Comparison of ENCODE assay signal across 1 cellular context in the genomic region with DNA sequence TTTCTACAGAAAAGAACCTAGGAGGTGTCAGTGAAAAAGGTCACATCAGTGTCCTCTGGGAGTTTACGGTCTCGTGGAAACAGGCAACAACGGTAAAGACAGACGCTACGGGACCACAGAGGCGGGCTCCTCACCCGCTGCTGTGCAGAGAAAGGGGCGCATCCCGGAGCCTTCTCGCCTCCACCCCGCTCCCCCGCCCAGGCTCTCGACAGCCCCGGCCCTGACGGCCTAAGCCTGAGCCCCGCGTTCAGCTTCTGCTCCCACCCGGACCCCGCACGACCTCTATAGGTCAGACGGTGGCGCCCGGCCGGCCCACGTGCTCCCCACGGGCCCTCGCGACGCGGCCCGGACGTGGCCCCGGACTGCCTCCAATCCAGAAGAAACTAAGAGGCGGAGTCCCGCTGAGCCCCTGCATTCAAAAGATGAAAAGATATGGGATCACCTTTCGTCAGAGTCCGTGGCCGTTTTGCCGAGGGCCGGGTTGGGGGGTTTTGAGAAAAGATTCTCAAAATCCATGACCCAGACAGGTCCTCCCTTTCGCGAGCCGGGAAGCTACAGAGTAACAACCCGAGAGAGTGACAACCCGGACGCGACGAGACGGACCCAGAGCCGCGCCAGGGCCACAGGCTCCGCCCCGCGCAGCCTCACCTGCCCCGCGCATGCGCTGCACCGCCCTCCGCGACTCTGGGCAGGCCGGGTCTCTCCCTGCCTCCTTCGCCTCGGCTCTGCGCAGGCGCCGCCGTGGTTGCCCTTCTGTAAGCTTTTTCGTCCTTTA.
TF ChIP-seq lines count a peak whose summit lies in the region.

A gene (minus strand): TSS at position 577 of the 775 bp plus-strand sequence. CDS start 61 bp downstream, at position 516.

TF ChIP-seq in HepG2, 621 proteins besides CTCF, POLR2A, EP300 and RAD21 (continued from another document and continues in another):
- TF ChIP-seq GLI4 (CRISPR knock-in tag; IDR thresholded peaks at IDR 0.05; ENCODE audit: borderline replicate concordance), result peak; percentile 77; the same call in 1 of the 2 replicates
- peak; percentile 82 for TF ChIP-seq ZBTB3 (CRISPR knock-in tag; IDR thresholded peaks at IDR 0.05; ENCODE audit: borderline replicate concordance, low read depth)
- 0 out of 2 replicates have a peak, but pooled peaks have one; percentile 48 for TF ChIP-seq TP53 (CRISPR knock-in tag; conservative IDR thresholded peaks at IDR 0.05)
- no peak for TF ChIP-seq ZFP36 (IDR thresholded peaks at IDR 0.05; ENCODE audit: borderline replicate concordance, low read depth, low read length, partially characterized antibody)
- no peak for TF ChIP-seq SIN3B (IDR thresholded peaks at IDR 0.05; ENCODE audit: low read length)
- peak; percentile 96; the same call in 1 of the 2 replicates for TF ChIP-seq ZSCAN20 (CRISPR knock-in tag; IDR thresholded peaks at IDR 0.05; ENCODE audit: borderline replicate concordance)
- TF ChIP-seq KMT2B (CRISPR knock-in tag; IDR thresholded peaks at IDR 0.05), result peak; percentile 79
- TF ChIP-seq, protein P1, sequence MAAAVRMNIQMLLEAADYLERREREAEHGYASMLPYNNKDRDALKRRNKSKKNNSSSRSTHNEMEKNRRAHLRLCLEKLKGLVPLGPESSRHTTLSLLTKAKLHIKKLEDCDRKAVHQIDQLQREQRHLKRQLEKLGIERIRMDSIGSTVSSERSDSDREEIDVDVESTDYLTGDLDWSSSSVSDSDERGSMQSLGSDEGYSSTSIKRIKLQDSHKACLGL (CRISPR knock-in tag; IDR thresholded peaks at IDR 0.05), result peak; percentile 98
- no peak for TF ChIP-seq RCOR2 (CRISPR knock-in tag; IDR thresholded peaks at IDR 0.05)
- TF ChIP-seq, protein P2, sequence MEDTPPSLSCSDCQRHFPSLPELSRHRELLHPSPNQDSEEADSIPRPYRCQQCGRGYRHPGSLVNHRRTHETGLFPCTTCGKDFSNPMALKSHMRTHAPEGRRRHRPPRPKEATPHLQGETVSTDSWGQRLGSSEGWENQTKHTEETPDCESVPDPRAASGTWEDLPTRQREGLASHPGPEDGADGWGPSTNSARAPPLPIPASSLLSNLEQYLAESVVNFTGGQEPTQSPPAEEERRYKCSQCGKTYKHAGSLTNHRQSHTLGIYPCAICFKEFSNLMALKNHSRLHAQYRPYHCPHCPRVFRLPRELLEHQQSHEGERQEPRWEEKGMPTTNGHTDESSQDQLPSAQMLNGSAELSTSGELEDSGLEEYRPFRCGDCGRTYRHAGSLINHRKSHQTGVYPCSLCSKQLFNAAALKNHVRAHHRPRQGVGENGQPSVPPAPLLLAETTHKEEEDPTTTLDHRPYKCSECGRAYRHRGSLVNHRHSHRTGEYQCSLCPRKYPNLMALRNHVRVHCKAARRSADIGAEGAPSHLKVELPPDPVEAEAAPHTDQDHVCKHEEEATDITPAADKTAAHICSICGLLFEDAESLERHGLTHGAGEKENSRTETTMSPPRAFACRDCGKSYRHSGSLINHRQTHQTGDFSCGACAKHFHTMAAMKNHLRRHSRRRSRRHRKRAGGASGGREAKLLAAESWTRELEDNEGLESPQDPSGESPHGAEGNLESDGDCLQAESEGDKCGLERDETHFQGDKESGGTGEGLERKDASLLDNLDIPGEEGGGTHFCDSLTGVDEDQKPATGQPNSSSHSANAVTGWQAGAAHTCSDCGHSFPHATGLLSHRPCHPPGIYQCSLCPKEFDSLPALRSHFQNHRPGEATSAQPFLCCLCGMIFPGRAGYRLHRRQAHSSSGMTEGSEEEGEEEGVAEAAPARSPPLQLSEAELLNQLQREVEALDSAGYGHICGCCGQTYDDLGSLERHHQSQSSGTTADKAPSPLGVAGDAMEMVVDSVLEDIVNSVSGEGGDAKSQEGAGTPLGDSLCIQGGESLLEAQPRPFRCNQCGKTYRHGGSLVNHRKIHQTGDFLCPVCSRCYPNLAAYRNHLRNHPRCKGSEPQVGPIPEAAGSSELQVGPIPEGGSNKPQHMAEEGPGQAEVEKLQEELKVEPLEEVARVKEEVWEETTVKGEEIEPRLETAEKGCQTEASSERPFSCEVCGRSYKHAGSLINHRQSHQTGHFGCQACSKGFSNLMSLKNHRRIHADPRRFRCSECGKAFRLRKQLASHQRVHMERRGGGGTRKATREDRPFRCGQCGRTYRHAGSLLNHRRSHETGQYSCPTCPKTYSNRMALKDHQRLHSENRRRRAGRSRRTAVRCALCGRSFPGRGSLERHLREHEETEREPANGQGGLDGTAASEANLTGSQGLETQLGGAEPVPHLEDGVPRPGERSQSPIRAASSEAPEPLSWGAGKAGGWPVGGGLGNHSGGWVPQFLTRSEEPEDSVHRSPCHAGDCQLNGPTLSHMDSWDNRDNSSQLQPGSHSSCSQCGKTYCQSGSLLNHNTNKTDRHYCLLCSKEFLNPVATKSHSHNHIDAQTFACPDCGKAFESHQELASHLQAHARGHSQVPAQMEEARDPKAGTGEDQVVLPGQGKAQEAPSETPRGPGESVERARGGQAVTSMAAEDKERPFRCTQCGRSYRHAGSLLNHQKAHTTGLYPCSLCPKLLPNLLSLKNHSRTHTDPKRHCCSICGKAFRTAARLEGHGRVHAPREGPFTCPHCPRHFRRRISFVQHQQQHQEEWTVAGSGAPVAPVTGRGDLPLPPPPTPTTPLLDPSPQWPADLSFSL (CRISPR knock-in tag; IDR thresholded peaks at IDR 0.05), result no peak
- peak; percentile 85 for TF ChIP-seq ZNF746 (CRISPR knock-in tag; IDR thresholded peaks at IDR 0.05)
- TF ChIP-seq ZNF891 (CRISPR knock-in tag; IDR thresholded peaks at IDR 0.05), result peak; percentile 84; the same call in 1 of the 2 replicates
- TF ChIP-seq, protein P3, sequence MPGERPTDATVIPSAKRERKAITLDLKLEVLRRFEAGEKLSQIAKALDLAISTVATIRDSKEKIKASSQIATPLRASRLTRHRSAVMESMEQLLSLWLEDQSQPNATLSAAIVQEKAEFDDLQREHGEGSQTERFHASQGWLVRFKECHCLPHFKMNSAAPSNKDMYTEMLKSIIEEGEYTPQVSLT (CRISPR knock-in tag; IDR thresholded peaks at IDR 0.05; ENCODE audit: borderline replicate concordance, low read depth), result no peak
- peak; percentile 67; the same call in 1 of the 2 replicates for TF ChIP-seq ERF (CRISPR knock-in tag; IDR thresholded peaks at IDR 0.05)
- TF ChIP-seq ONECUT2 (CRISPR knock-in tag; IDR thresholded peaks at IDR 0.05), result 0 out of 2 replicates have a peak, but pooled peaks have one; percentile 42
- TF ChIP-seq ZMYM4 (CRISPR knock-in tag; IDR thresholded peaks at IDR 0.05), result peak; percentile 72; the same call in 1 of the 2 replicates
- TF ChIP-seq, protein P4, sequence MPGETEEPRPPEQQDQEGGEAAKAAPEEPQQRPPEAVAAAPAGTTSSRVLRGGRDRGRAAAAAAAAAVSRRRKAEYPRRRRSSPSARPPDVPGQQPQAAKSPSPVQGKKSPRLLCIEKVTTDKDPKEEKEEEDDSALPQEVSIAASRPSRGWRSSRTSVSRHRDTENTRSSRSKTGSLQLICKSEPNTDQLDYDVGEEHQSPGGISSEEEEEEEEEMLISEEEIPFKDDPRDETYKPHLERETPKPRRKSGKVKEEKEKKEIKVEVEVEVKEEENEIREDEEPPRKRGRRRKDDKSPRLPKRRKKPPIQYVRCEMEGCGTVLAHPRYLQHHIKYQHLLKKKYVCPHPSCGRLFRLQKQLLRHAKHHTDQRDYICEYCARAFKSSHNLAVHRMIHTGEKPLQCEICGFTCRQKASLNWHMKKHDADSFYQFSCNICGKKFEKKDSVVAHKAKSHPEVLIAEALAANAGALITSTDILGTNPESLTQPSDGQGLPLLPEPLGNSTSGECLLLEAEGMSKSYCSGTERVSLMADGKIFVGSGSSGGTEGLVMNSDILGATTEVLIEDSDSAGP (CRISPR knock-in tag; IDR thresholded peaks at IDR 0.05; ENCODE audit: borderline replicate concordance), result peak; percentile 92
- TF ChIP-seq, protein P5, sequence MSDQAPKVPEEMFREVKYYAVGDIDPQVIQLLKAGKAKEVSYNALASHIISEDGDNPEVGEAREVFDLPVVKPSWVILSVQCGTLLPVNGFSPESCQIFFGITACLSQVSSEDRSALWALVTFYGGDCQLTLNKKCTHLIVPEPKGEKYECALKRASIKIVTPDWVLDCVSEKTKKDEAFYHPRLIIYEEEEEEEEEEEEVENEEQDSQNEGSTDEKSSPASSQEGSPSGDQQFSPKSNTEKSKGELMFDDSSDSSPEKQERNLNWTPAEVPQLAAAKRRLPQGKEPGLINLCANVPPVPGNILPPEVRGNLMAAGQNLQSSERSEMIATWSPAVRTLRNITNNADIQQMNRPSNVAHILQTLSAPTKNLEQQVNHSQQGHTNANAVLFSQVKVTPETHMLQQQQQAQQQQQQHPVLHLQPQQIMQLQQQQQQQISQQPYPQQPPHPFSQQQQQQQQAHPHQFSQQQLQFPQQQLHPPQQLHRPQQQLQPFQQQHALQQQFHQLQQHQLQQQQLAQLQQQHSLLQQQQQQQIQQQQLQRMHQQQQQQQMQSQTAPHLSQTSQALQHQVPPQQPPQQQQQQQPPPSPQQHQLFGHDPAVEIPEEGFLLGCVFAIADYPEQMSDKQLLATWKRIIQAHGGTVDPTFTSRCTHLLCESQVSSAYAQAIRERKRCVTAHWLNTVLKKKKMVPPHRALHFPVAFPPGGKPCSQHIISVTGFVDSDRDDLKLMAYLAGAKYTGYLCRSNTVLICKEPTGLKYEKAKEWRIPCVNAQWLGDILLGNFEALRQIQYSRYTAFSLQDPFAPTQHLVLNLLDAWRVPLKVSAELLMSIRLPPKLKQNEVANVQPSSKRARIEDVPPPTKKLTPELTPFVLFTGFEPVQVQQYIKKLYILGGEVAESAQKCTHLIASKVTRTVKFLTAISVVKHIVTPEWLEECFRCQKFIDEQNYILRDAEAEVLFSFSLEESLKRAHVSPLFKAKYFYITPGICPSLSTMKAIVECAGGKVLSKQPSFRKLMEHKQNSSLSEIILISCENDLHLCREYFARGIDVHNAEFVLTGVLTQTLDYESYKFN (CRISPR knock-in tag; conservative IDR thresholded peaks at IDR 0.05), result peak; percentile 58; the same call in 1 of the 2 replicates
- peak; percentile 69; the same call in 1 of the 2 replicates for TF ChIP-seq KDM5A (IDR thresholded peaks at IDR 0.05; ENCODE audit: borderline replicate concordance, low read length)
- peak; percentile 39; the same call in 1 of the 2 replicates for TF ChIP-seq ELF1 (CRISPR knock-in tag; IDR thresholded peaks at IDR 0.05)
- no peak for TF ChIP-seq WIZ (CRISPR knock-in tag; IDR thresholded peaks at IDR 0.05)
- 0 out of 2 replicates have a peak, but pooled peaks have one; percentile 84 for TF ChIP-seq ZNF484 (CRISPR knock-in tag; IDR thresholded peaks at IDR 0.05; ENCODE audit: borderline replicate concordance, low read depth)
- no peak for TF ChIP-seq ZNF326 (CRISPR knock-in tag; IDR thresholded peaks at IDR 0.05; ENCODE audit: borderline replicate concordance)
- TF ChIP-seq ZNF550 (CRISPR knock-in tag; IDR thresholded peaks at IDR 0.05; ENCODE audit: borderline replicate concordance), result 0 out of 2 replicates have a peak, but pooled peaks have one; percentile 72
- TF ChIP-seq, protein P6, sequence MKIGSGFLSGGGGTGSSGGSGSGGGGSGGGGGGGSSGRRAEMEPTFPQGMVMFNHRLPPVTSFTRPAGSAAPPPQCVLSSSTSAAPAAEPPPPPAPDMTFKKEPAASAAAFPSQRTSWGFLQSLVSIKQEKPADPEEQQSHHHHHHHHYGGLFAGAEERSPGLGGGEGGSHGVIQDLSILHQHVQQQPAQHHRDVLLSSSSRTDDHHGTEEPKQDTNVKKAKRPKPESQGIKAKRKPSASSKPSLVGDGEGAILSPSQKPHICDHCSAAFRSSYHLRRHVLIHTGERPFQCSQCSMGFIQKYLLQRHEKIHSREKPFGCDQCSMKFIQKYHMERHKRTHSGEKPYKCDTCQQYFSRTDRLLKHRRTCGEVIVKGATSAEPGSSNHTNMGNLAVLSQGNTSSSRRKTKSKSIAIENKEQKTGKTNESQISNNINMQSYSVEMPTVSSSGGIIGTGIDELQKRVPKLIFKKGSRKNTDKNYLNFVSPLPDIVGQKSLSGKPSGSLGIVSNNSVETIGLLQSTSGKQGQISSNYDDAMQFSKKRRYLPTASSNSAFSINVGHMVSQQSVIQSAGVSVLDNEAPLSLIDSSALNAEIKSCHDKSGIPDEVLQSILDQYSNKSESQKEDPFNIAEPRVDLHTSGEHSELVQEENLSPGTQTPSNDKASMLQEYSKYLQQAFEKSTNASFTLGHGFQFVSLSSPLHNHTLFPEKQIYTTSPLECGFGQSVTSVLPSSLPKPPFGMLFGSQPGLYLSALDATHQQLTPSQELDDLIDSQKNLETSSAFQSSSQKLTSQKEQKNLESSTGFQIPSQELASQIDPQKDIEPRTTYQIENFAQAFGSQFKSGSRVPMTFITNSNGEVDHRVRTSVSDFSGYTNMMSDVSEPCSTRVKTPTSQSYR (CRISPR knock-in tag; IDR thresholded peaks at IDR 0.05; ENCODE audit: borderline replicate concordance), result 0 out of 2 replicates have a peak, but pooled peaks have one; percentile 24
- 0 out of 2 replicates have a peak, but pooled peaks have one; percentile 73 for TF ChIP-seq ZNF329 (CRISPR knock-in tag; IDR thresholded peaks at IDR 0.05; ENCODE audit: low read depth)
- TF ChIP-seq NFE2 (CRISPR knock-in tag; IDR thresholded peaks at IDR 0.05), result no peak
- TF ChIP-seq, protein P7, sequence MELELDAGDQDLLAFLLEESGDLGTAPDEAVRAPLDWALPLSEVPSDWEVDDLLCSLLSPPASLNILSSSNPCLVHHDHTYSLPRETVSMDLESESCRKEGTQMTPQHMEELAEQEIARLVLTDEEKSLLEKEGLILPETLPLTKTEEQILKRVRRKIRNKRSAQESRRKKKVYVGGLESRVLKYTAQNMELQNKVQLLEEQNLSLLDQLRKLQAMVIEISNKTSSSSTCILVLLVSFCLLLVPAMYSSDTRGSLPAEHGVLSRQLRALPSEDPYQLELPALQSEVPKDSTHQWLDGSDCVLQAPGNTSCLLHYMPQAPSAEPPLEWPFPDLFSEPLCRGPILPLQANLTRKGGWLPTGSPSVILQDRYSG (CRISPR knock-in tag; IDR thresholded peaks at IDR 0.05), result peak; percentile 97
- peak; percentile 92; the same call in 1 of the 2 replicates for TF ChIP-seq SATB2 (CRISPR knock-in tag; IDR thresholded peaks at IDR 0.05)
- TF ChIP-seq HOXA9 (CRISPR knock-in tag; IDR thresholded peaks at IDR 0.05; ENCODE audit: borderline replicate concordance), result no peak
- peak; percentile 91; the same call in 1 of the 2 replicates for TF ChIP-seq ZNF766 (CRISPR knock-in tag; IDR thresholded peaks at IDR 0.05; ENCODE audit: borderline replicate concordance)
- TF ChIP-seq SP5 (CRISPR knock-in tag; IDR thresholded peaks at IDR 0.05; ENCODE audit: borderline replicate concordance, low read depth), result peak; percentile 29
- TF ChIP-seq ZNF672 (CRISPR knock-in tag; IDR thresholded peaks at IDR 0.05), result no peak
- no peak for TF ChIP-seq NCOR1 (IDR thresholded peaks at IDR 0.05; ENCODE audit: borderline replicate concordance, low read length)
- TF ChIP-seq XBP1 (CRISPR knock-in tag; IDR thresholded peaks at IDR 0.05), result peak; percentile 70; the same call in 1 of the 2 replicates
- TF ChIP-seq, protein P8, sequence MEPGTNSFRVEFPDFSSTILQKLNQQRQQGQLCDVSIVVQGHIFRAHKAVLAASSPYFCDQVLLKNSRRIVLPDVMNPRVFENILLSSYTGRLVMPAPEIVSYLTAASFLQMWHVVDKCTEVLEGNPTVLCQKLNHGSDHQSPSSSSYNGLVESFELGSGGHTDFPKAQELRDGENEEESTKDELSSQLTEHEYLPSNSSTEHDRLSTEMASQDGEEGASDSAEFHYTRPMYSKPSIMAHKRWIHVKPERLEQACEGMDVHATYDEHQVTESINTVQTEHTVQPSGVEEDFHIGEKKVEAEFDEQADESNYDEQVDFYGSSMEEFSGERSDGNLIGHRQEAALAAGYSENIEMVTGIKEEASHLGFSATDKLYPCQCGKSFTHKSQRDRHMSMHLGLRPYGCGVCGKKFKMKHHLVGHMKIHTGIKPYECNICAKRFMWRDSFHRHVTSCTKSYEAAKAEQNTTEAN (CRISPR knock-in tag; conservative IDR thresholded peaks at IDR 0.05), result peak; percentile 79
- TF ChIP-seq CREB1 (IDR thresholded peaks at IDR 0.05), result peak; percentile 48; the same call in 1 of the 2 replicates
- 0 out of 2 replicates have a peak, but pooled peaks have one; percentile 31 for TF ChIP-seq CREB1 (CRISPR knock-in tag; IDR thresholded peaks at IDR 0.05)
